Comparison of ENCODE assay signal across 3 cellular contexts in genomic region chr2:128376241-128377041, GRCh38.
TF ChIP-seq lines count a peak whose summit lies in the region.

No MANE protein-coding gene starts in this region.

TF ChIP-seq in WTC11, 78 proteins besides CTCF, POLR2A, EP300 and RAD21 (continued from another document and continues in another):
- TF ChIP-seq ARID4B (CRISPR knock-in tag; IDR thresholded peaks at IDR 0.05; ENCODE audit: borderline replicate concordance) (no peak), SOX15 (CRISPR knock-in tag; IDR thresholded peaks at IDR 0.05) (no peak)
- TF ChIP-seq, protein P1, sequence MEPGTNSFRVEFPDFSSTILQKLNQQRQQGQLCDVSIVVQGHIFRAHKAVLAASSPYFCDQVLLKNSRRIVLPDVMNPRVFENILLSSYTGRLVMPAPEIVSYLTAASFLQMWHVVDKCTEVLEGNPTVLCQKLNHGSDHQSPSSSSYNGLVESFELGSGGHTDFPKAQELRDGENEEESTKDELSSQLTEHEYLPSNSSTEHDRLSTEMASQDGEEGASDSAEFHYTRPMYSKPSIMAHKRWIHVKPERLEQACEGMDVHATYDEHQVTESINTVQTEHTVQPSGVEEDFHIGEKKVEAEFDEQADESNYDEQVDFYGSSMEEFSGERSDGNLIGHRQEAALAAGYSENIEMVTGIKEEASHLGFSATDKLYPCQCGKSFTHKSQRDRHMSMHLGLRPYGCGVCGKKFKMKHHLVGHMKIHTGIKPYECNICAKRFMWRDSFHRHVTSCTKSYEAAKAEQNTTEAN (CRISPR knock-in tag; IDR thresholded peaks at IDR 0.05), result no peak
- TF ChIP-seq, protein P2, sequence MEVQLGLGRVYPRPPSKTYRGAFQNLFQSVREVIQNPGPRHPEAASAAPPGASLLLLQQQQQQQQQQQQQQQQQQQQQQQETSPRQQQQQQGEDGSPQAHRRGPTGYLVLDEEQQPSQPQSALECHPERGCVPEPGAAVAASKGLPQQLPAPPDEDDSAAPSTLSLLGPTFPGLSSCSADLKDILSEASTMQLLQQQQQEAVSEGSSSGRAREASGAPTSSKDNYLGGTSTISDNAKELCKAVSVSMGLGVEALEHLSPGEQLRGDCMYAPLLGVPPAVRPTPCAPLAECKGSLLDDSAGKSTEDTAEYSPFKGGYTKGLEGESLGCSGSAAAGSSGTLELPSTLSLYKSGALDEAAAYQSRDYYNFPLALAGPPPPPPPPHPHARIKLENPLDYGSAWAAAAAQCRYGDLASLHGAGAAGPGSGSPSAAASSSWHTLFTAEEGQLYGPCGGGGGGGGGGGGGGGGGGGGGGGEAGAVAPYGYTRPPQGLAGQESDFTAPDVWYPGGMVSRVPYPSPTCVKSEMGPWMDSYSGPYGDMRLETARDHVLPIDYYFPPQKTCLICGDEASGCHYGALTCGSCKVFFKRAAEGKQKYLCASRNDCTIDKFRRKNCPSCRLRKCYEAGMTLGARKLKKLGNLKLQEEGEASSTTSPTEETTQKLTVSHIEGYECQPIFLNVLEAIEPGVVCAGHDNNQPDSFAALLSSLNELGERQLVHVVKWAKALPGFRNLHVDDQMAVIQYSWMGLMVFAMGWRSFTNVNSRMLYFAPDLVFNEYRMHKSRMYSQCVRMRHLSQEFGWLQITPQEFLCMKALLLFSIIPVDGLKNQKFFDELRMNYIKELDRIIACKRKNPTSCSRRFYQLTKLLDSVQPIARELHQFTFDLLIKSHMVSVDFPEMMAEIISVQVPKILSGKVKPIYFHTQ (CRISPR knock-in tag; IDR thresholded peaks at IDR 0.05), result no peak

TF ChIP-seq in HepG2, 621 proteins besides CTCF, POLR2A, EP300 and RAD21 (continues in another document):
- TF ChIP-seq ZBTB33 (CRISPR knock-in tag; IDR thresholded peaks at IDR 0.05), result peak; percentile 72
- TF ChIP-seq U2AF1 (optimal IDR thresholded peaks at IDR 0.05; ENCODE audit: low read depth, low read length), result no peak
- no peak for TF ChIP-seq ZNF281 (CRISPR knock-in tag; IDR thresholded peaks at IDR 0.05; ENCODE audit: borderline replicate concordance)
- no peak for TF ChIP-seq ZNF101 (CRISPR knock-in tag; IDR thresholded peaks at IDR 0.05; ENCODE audit: borderline replicate concordance, low read depth)

TF ChIP-seq in SK-N-SH treated with all-trans-retinoic acid at 6 μM for 48 hours, 23 proteins besides CTCF, POLR2A, EP300 and RAD21 (continued from another document):
- TF ChIP-seq, protein P3, sequence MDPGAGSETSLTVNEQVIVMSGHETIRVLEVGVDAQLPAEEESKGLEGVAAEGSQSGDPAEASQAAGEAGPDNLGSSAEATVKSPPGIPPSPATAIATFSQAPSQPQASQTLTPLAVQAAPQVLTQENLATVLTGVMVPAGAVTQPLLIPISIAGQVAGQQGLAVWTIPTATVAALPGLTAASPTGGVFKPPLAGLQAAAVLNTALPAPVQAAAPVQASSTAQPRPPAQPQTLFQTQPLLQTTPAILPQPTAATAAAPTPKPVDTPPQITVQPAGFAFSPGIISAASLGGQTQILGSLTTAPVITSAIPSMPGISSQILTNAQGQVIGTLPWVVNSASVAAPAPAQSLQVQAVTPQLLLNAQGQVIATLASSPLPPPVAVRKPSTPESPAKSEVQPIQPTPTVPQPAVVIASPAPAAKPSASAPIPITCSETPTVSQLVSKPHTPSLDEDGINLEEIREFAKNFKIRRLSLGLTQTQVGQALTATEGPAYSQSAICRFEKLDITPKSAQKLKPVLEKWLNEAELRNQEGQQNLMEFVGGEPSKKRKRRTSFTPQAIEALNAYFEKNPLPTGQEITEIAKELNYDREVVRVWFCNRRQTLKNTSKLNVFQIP (CRISPR knock-in tag; IDR thresholded peaks at IDR 0.05; ENCODE audit: borderline replicate concordance, low read depth), result no peak
- TF ChIP-seq ZNF565 (CRISPR knock-in tag; conservative IDR thresholded peaks at IDR 0.05; ENCODE audit: low read depth), result no peak
- TF ChIP-seq ZFP30 (CRISPR knock-in tag; IDR thresholded peaks at IDR 0.05), result no peak
- no peak for TF ChIP-seq TCF4 (CRISPR knock-in tag; IDR thresholded peaks at IDR 0.05; ENCODE audit: borderline replicate concordance)
- no peak for TF ChIP-seq OSR1 (CRISPR knock-in tag; IDR thresholded peaks at IDR 0.05)
- no peak for TF ChIP-seq TOX (CRISPR knock-in tag; IDR thresholded peaks at IDR 0.05; ENCODE audit: borderline replicate concordance)
- no peak for TF ChIP-seq PPARA (CRISPR knock-in tag; IDR thresholded peaks at IDR 0.05; ENCODE audit: borderline replicate concordance)
